ENCODE assay signal across 1 cellular context in the genomic region with DNA sequence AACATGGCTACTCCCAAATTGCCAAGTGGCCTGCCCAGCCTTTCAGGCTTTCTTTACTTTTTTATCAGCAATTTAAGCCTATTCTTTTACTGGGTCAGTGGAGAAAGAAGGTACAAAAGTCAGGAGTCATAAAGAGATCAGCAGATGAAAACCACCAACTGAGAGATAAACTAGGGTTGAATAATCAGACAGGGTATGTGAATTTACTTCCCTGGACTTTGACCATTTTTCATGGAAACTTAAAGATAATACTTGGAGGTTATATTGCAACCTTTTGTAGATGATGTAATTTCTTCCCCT.
A peak's percentile ranks its signal among the peaks of the same experiment; 100 is the strongest.
TF ChIP-seq lines count a peak whose summit lies in the region.

No MANE protein-coding gene starts in this region.

TF ChIP-seq in K562, 482 proteins besides CTCF, POLR2A, EP300 and RAD21:
- TF ChIP-seq, protein P1, sequence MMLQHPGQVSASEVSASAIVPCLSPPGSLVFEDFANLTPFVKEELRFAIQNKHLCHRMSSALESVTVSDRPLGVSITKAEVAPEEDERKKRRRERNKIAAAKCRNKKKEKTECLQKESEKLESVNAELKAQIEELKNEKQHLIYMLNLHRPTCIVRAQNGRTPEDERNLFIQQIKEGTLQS (IDR thresholded peaks at IDR 0.05), result peak; percentile 47; the same call in 1 of the 2 replicates
- TF ChIP-seq, protein P1 (CRISPR knock-in tag; conservative IDR thresholded peaks at IDR 0.05), result no peak
- TF ChIP-seq ZSCAN29 (IDR thresholded peaks at IDR 0.05) (no peak), CEBPG (CRISPR knock-in tag; IDR thresholded peaks at IDR 0.05) (no peak), CEBPG (tag; conservative IDR thresholded peaks at IDR 0.05 in 1 of 2, IDR thresholded peaks at IDR 0.05 in 1 of 2) (peak; percentile 23 to 56), ZNF239 (CRISPR knock-in tag; IDR thresholded peaks at IDR 0.05) (no peak)
